Comparison of ENCODE assay signal across 26 cellular contexts in genomic region chr3:72536206-72536887, GRCh38.
DNase-seq lines count a peak whose midpoint lies in the region; ATAC-seq and TF ChIP-seq lines count a peak whose summit lies in the region.
"Had no signal": no experiment of that assay in that cellular context is flagged by ENCODE, and none has a peak within 500 bp of the region (broad histone marks: within the 10 kb centered on the region; RNA-seq: fewer than 3 reads in every experiment).

No MANE protein-coding gene starts in this region.

- peaks cover 4 to 7% of the 10 kb centered on the region in 2 donors for H3K9me3 Mint-ChIP-seq in stimulated activated naive B cell treated with anti-CD40 and anti-IgM and Interleukin-4, amounts not matched to agents 10 μg/mL and 1 μg/mL and 100 μg/mL, for 72 hours
- no peaks in the 10 kb centered on the region for H3K9me3 Mint-ChIP-seq in CD4-positive, alpha-beta memory T cell
- H3K9me3 Mint-ChIP-seq: CD4-positive, alpha-beta T cell had no signal

- no peaks in the 10 kb centered on the region for H3K9me2 ChIP-seq in neural cell (ENCODE audit: insufficient read depth, low read length)

- peaks cover 18 to 21% of the 10 kb centered on the region in 2 donors for H3K27me3 Mint-ChIP-seq in stimulated activated naive B cell treated with anti-CD40 and anti-IgM and Interleukin-4, amounts not matched to agents 10 μg/mL and 1 μg/mL and 100 μg/mL, for 72 hours
- H3K27me3 Mint-ChIP-seq in CD4-positive, alpha-beta memory T cell, result peaks cover 4 to 6% of the 10 kb centered on the region in 2 donors
- H3K27me3 Mint-ChIP-seq: CD4-positive, alpha-beta T cell had no signal

- intact Hi-C loops in CD4-positive, alpha-beta memory T cell (cut with micrococcal nuclease), result no loop called here

- TF ChIP-seq CTCF in OCI-LY3 (IDR thresholded peaks at IDR 0.05; ENCODE audit: low read depth, low read length) (no peak), neural cell (IDR thresholded peaks at IDR 0.05; ENCODE audit: poor library complexity, severe bottlenecking) (no peak)

- peaks cover 34% of the 10 kb centered on the region for H3K4me1 ChIP-seq in OCI-LY3 (ENCODE audit: low read length)
- H3K4me1 ChIP-seq in CD4-positive, alpha-beta memory T cell (ENCODE audit: insufficient read depth, low read length), result no peaks in the 10 kb centered on the region
- H3K4me1 ChIP-seq: A549, SJSA1 had no signal

- no peak for TF ChIP-seq RAD21 in neural cell (conservative IDR thresholded peaks at IDR 0.05)

- H3K9me3 ChIP-seq in OCI-LY3 (ENCODE audit: insufficient read depth, low read length), result no peaks in the 10 kb centered on the region
- H3K9me3 ChIP-seq in neural cell (ENCODE audit: low read length), result no peaks in the 10 kb centered on the region
- no peaks in the 10 kb centered on the region for H3K9me3 ChIP-seq in CD4-positive, alpha-beta memory T cell (ENCODE audit: control insufficient read depth in 1 of 2, low read length in 2 of 2)
- H3K9me3 ChIP-seq: A549, SJSA1 had no signal

- peak; percentile 21 for DNase-seq in stimulated activated CD4-positive, alpha-beta T cell treated with anti-CD3 and anti-CD28 coated beads, Interleukin-1b, Interleukin-23, amount 100 ng/mL, for 48 hours
- DNase-seq in stimulated activated CD4-positive, alpha-beta T cell treated with anti-CD3 and anti-CD28 coated beads, Interleukin-4, amount 100 ng/mL, for 1 hour, result no peak
- no peak for DNase-seq in stimulated activated naive B cell treated with anti-CD40 and anti-IgM and Interleukin-4, amounts not matched to agents 10 μg/mL and 1 μg/mL and 100 μg/mL, for 72 hours
- no peak for DNase-seq in ureter (ENCODE audit: low spot score)
- DNase-seq in CD4-positive, alpha-beta memory T cell, result no peak
- DNase-seq: AML-193; CD4-positive, alpha-beta T cell; COR-L47; DMS53; GDM1; Kasumi-1; NCI-H1092 treated with DMSO at 0.1 percent for 48 hours; NCI-H1436; NCI-H187 treated with DMSO at 0.1 percent for 48 hours; NCI-H446; NCI-H524 treated with DMSO at 0.1 percent for 48 hours; NCI-H774; Right ventricle myocardium superior; RPMI8226 had no signal

- H3K79me2 ChIP-seq in OCI-LY3 (ENCODE audit: low read length), result no peaks in the 10 kb centered on the region
- no peaks in the 10 kb centered on the region for H3K79me2 ChIP-seq in neural cell (replicated peaks; ENCODE audit: insufficient read depth, low read length)

- CTCF ChIA-PET in CD4-positive, alpha-beta memory T cell (lab: Charles Lee; ENCODE audit: partially characterized antibody), result no interaction called here

- no peak overlapping the region for H3K4me3 Mint-ChIP-seq in stimulated activated naive B cell treated with anti-CD40 and anti-IgM and Interleukin-4, amounts not matched to agents 10 μg/mL and 1 μg/mL and 100 μg/mL, for 72 hours
- H3K4me3 Mint-ChIP-seq in CD4-positive, alpha-beta memory T cell, result no peak overlapping the region
- H3K4me3 Mint-ChIP-seq: CD4-positive, alpha-beta T cell had no signal

- H3K36me3 ChIP-seq in OCI-LY3 (replicated peaks; ENCODE audit: low read depth, low read length) (no peaks in the 10 kb centered on the region), neural cell (ENCODE audit: insufficient read depth, low read length) (no peaks in the 10 kb centered on the region)
- H3K36me3 ChIP-seq in CD4-positive, alpha-beta memory T cell (ENCODE audit: insufficient read depth, low read length), result no peaks in the 10 kb centered on the region
- H3K36me3 ChIP-seq: BLaER1 treated with 17β-estradiol and CSF1 and Interleukin-3, amounts not matched to agents 10 nM and 100 nM; SJSA1 had no signal

- H3K9ac ChIP-seq in OCI-LY3 (ENCODE audit: low read length), result no peak overlapping the region
- peak overlapping the region; percentile 5 for H3K9ac ChIP-seq in neural cell (ENCODE audit: low read length)
- H3K9ac ChIP-seq: BLaER1 treated with 17β-estradiol and CSF1 and Interleukin-3, amounts not matched to agents 10 nM and 100 nM had no signal

- H3K4me2 ChIP-seq in OCI-LY3 (ENCODE audit: low read length) (peak overlapping the region; percentile 50), neural cell (ENCODE audit: low read length) (peak overlapping the region; percentile 17)
- H3K4me2 ChIP-seq: A549; BLaER1 treated with 17β-estradiol and CSF1 and Interleukin-3, amounts not matched to agents 10 nM and 100 nM had no signal

- peak overlapping the region; percentile 71 for H3K27ac Mint-ChIP-seq in stimulated activated naive B cell treated with anti-CD40 and anti-IgM and Interleukin-4, amounts not matched to agents 10 μg/mL and 1 μg/mL and 100 μg/mL, for 72 hours
- H3K27ac Mint-ChIP-seq in CD4-positive, alpha-beta memory T cell, result no peak overlapping the region
- H3K27ac Mint-ChIP-seq: CD4-positive, alpha-beta T cell had no signal

- H3K27ac ChIP-seq in OCI-LY3 (ENCODE audit: low read length) (no peak overlapping the region), neural cell (ENCODE audit: low read length) (peak overlapping the region; percentile 33)
- H3K27ac ChIP-seq in CD4-positive, alpha-beta memory T cell (ENCODE audit: low read depth, low read length), result no peak overlapping the region
- H3K27ac ChIP-seq: A549; BLaER1 treated with 17β-estradiol and CSF1 and Interleukin-3, amounts not matched to agents 10 nM and 100 nM; SJSA1 had no signal

- POLR2A ChIA-PET in CD4-positive, alpha-beta memory T cell (lab: Charles Lee; ENCODE audit: partially characterized antibody), result no interaction called here

- peaks cover 34 to 58% of the 10 kb centered on the region in 2 donors for H3K4me1 Mint-ChIP-seq in stimulated activated naive B cell treated with anti-CD40 and anti-IgM and Interleukin-4, amounts not matched to agents 10 μg/mL and 1 μg/mL and 100 μg/mL, for 72 hours
- peaks cover 0 to 2% (median 0%) of the 10 kb centered on the region in 4 donors for H3K4me1 Mint-ChIP-seq in CD4-positive, alpha-beta memory T cell

- H3F3A ChIP-seq in neural cell (ENCODE audit: insufficient read depth, low read length, poor library complexity, severe bottlenecking), result peaks cover 4% of the 10 kb centered on the region

- no peak for ATAC-seq in stimulated activated naive B cell treated with anti-CD40 and anti-IgM and Interleukin-4, amounts not matched to agents 10 μg/mL and 1 μg/mL and 100 μg/mL, for 72 hours (replicated peaks)
- ATAC-seq in HG03571 (IDR thresholded peaks at IDR 0.05; ENCODE audit: unreplicated experiment), result no peak
- ATAC-seq: A549 had no signal

- H4K20me1 ChIP-seq in OCI-LY3 (ENCODE audit: insufficient read depth, low read length) (no peaks in the 10 kb centered on the region), neural cell (ENCODE audit: insufficient read depth) (no peaks in the 10 kb centered on the region)
- H4K20me1 ChIP-seq: BLaER1 treated with 17β-estradiol and CSF1 and Interleukin-3, amounts not matched to agents 10 nM and 100 nM had no signal

- H2AFZ ChIP-seq in OCI-LY3 (ENCODE audit: low read depth, low read length) (peak overlapping the region; percentile 83; the same call in 1 of the 2 replicates), neural cell (ENCODE audit: low read depth, low read length) (no peak overlapping the region)

- no peak overlapping the region for H3K4me3 ChIP-seq in OCI-LY3 (ENCODE audit: low read length)
- H3K4me3 ChIP-seq in neural cell (ENCODE audit: low read length), result peak overlapping the region; percentile 11
- no peak overlapping the region for H3K4me3 ChIP-seq in CD4-positive, alpha-beta memory T cell (ENCODE audit: low read length in 2 of 2)
- H3K4me3 ChIP-seq: A549; BLaER1 treated with 17β-estradiol and CSF1 and Interleukin-3, amounts not matched to agents 10 nM and 100 nM; K562; SJSA1 had no signal

- H3K27me3 ChIP-seq in OCI-LY3 (ENCODE audit: low read depth, low read length) (peaks cover 20% of the 10 kb centered on the region), neural cell (ENCODE audit: insufficient read depth, low read depth, low read length) (no peaks in the 10 kb centered on the region)
- no peaks in the 10 kb centered on the region for H3K27me3 ChIP-seq in CD4-positive, alpha-beta memory T cell (ENCODE audit: insufficient read depth, low read length)
- H3K27me3 ChIP-seq: BLaER1 treated with 17β-estradiol and CSF1 and Interleukin-3, amounts not matched to agents 10 nM and 100 nM; SJSA1 had no signal

- TF ChIP-seq EP300 in neural cell (conservative IDR thresholded peaks at IDR 0.05; ENCODE audit: poor library complexity, severe bottlenecking), result no peak

- H3K36me3 Mint-ChIP-seq in stimulated activated naive B cell treated with anti-CD40 and anti-IgM and Interleukin-4, amounts not matched to agents 10 μg/mL and 1 μg/mL and 100 μg/mL, for 72 hours, result peaks cover 6 to 8% of the 10 kb centered on the region in 2 donors
- H3K36me3 Mint-ChIP-seq in CD4-positive, alpha-beta memory T cell, result no peaks in the 10 kb centered on the region

TF ChIP-seq in neural cell, 6 proteins besides CTCF, POLR2A, EP300 and RAD21:
- no peak for TF ChIP-seq MXI1 (conservative IDR thresholded peaks at IDR 0.05; ENCODE audit: poor library complexity, severe bottlenecking)
- no peak for TF ChIP-seq SMC3 (conservative IDR thresholded peaks at IDR 0.05; ENCODE audit: poor library complexity)
- TF ChIP-seq TAF1 (IDR thresholded peaks at IDR 0.05; ENCODE audit: low read depth), result no peak
- TF ChIP-seq REST (IDR thresholded peaks at IDR 0.05; ENCODE audit: borderline replicate concordance), result no peak
- no peak for TF ChIP-seq EZH2 (IDR thresholded peaks at IDR 0.05; ENCODE audit: borderline replicate concordance, insufficient read depth, low read length, poor library complexity, severe bottlenecking)
- TF ChIP-seq POLR2AphosphoS5 (IDR thresholded peaks at IDR 0.05), result no peak
